ENCODE assay signal across 1 cellular context in the genomic region with DNA sequence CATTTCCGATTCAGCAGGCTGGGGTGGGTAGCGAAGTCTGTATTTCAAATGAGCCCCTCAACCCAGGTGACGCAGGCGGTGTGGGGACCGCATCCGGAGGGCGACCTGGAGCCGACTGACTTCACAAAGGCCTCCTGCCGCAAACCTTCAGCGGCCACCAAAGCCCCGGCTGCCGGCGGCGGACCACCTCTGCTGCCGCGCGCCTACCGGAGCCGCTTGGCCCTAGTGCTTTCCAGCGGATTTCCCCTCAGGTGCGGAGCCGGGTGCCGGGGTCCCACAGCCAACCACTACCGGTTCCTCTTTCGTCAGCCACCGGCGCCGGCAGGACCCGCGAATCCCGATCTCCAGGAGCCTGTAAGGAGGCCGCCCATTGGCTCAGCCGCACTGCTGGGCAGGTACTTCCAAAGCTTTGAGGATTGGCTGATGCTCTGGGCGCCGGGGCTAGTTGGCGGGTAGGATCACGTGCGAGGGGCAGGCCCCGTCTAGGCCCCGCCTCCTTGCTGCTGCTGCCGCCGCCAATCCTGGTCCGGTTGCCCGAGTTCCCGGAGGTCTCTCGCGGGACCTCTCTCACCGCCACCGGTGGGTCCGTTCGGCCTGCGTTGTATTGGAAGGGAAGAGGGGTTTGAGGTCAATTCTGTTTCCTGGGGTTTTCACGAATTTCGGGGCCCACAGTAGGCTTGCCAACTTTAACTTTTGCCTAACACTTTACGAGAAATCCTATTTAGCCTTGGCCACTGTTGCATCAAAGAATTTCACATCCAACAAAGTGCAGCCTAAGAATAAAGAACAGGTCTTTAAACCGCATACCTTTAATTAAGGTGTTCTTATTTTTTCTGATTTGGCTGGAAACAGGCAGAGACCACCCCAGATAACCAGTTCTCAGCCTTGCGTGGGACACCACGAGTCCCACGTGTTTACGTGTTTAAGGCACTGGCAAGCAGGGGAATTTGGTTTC.
TF ChIP-seq lines count a peak whose summit lies in the region.

A gene (plus strand): TSS at position 494 of the 955 bp plus-strand sequence. CDS start 5,732 bp downstream, outside the sequence.

TF ChIP-seq in H1, 55 proteins besides CTCF, POLR2A, EP300 and RAD21 (continues in another document):
- TF ChIP-seq TEAD4 (IDR thresholded peaks at IDR 0.05; ENCODE audit: low read depth, low read length) (no peak), SAP30 (IDR thresholded peaks at IDR 0.05; ENCODE audit: insufficient read depth, insufficient replicate concordance, low read length) (no peak), BRCA1 (IDR thresholded peaks at IDR 0.05; ENCODE audit: low read depth, low read length) (peak; percentile 79), CBX5 (IDR thresholded peaks at IDR 0.05; ENCODE audit: low read depth, low read length) (no peak), KDM1A (IDR thresholded peaks at IDR 0.05; ENCODE audit: borderline replicate concordance, low read length) (no peak), NRF1 (IDR thresholded peaks at IDR 0.05; ENCODE audit: low read depth, low read length) (no peak), SP2 (IDR thresholded peaks at IDR 0.05; ENCODE audit: low read length) (0 out of 2 replicates have a peak, but pooled peaks have one; percentile 16), TBP (IDR thresholded peaks at IDR 0.05; ENCODE audit: low read depth, low read length) (peak; percentile 91), MAFK (IDR thresholded peaks at IDR 0.05; ENCODE audit: low read depth, low read length) (no peak), HDAC6 (IDR thresholded peaks at IDR 0.05; ENCODE audit: low read depth, low read length) (no peak), CHD2 (IDR thresholded peaks at IDR 0.05; ENCODE audit: low read length) (peak; percentile 95), BCL11A (IDR thresholded peaks at IDR 0.05; ENCODE audit: low read depth in 2 of 2, low read length in 2 of 2) (no peak), YY1 (IDR thresholded peaks at IDR 0.05; ENCODE audit: low read depth, low read length) (0 out of 2 replicates have a peak, but pooled peaks have one; percentile 26), FOSL1 (IDR thresholded peaks at IDR 0.05; ENCODE audit: insufficient read depth, low read depth, low read length) (no peak), TCF12 (IDR thresholded peaks at IDR 0.05; ENCODE audit: low read depth, low read length) (no peak), GTF2F1 (IDR thresholded peaks at IDR 0.05; ENCODE audit: borderline replicate concordance, low read depth, low read length) (no peak), SIRT6 (IDR thresholded peaks at IDR 0.05; ENCODE audit: low read length) (no peak), RXRA (IDR thresholded peaks at IDR 0.05; ENCODE audit: insufficient read depth, low read depth, low read length) (no peak), KDM5A (IDR thresholded peaks at IDR 0.05; ENCODE audit: low read length) (peak; percentile 75), CEBPB (IDR thresholded peaks at IDR 0.05; ENCODE audit: low read depth, low read length) (no peak), SP1 (IDR thresholded peaks at IDR 0.05; ENCODE audit: low read depth, low read length) (peak; percentile 91), CREB1 (IDR thresholded peaks at IDR 0.05) (peak; percentile 89), CTBP2 (IDR thresholded peaks at IDR 0.05; ENCODE audit: borderline replicate concordance, insufficient read depth, insufficient read length, low read length) (no peak), CHD1 (IDR thresholded peaks at IDR 0.05; ENCODE audit: low read depth, low read length) (no peak), ASH2L (IDR thresholded peaks at IDR 0.05; ENCODE audit: low read length) (peak; percentile 83), RBBP5 (IDR thresholded peaks at IDR 0.05; ENCODE audit: borderline replicate concordance, low read depth, low read length) (peak; percentile 84; the same call in 1 of the 2 replicates), TAF1 (IDR thresholded peaks at IDR 0.05; ENCODE audit: low read depth, low read length) (peak; percentile 96), EZH2 (IDR thresholded peaks at IDR 0.05; ENCODE audit: low read depth, low read length, severe bottlenecking) (no peak), NANOG (IDR thresholded peaks at IDR 0.05; ENCODE audit: insufficient read depth, low read depth, low read length, poor library complexity, severe bottlenecking) (no peak), POU5F1 (IDR thresholded peaks at IDR 0.05; ENCODE audit: low read depth, low read length) (no peak), KDM4A (IDR thresholded peaks at IDR 0.05; ENCODE audit: low read depth, low read length, severe bottlenecking) (peak; percentile 58), GABPA (IDR thresholded peaks at IDR 0.05; ENCODE audit: borderline replicate concordance, insufficient read depth, low read length) (peak; percentile 59; the same call in 1 of the 2 replicates), CBX8 (IDR thresholded peaks at IDR 0.05; ENCODE audit: borderline replicate concordance, low read depth, low read length) (no peak), JUND (IDR thresholded peaks at IDR 0.05; ENCODE audit: low read length) (no peak), JUN (IDR thresholded peaks at IDR 0.05; ENCODE audit: low read depth, low read length) (no peak), RNF2 (IDR thresholded peaks at IDR 0.05; ENCODE audit: borderline replicate concordance, low read depth, low read length, missing control alignments, poor library complexity, severe bottlenecking) (no peak), TAF7 (optimal IDR thresholded peaks at IDR 0.05; ENCODE audit: borderline replicate concordance, low read depth, low read length) (peak; percentile 91), BACH1 (IDR thresholded peaks at IDR 0.05; ENCODE audit: low read length) (no peak), RFX5 (IDR thresholded peaks at IDR 0.05; ENCODE audit: borderline replicate concordance, low read depth, low read length) (no peak), POLR2AphosphoS5 (IDR thresholded peaks at IDR 0.05; ENCODE audit: low read depth, low read length) (peak; percentile 78), HDAC2 (IDR thresholded peaks at IDR 0.05; ENCODE audit: borderline replicate concordance in 1 of 2, low read depth in 2 of 2, low read length in 2 of 2) (0 out of 4 replicates have a peak, but pooled peaks of 1 of the 2 experiments have one; percentile 36), SIN3A (conservative IDR thresholded peaks at IDR 0.05 in 1 of 2, IDR thresholded peaks at IDR 0.05 in 1 of 2; ENCODE audit: low read depth in 1 of 2, low read length in 2 of 2) (no peak), PHF8 (conservative IDR thresholded peaks at IDR 0.05; ENCODE audit: low read depth, low read length) (peak; percentile 96), SIX5 (IDR thresholded peaks at IDR 0.05; ENCODE audit: low read depth, low read length) (no peak), SUZ12 (IDR thresholded peaks at IDR 0.05; ENCODE audit: low read length) (no peak), SP4 (IDR thresholded peaks at IDR 0.05; ENCODE audit: low read length) (peak; percentile 77), ZNF274 (IDR thresholded peaks at IDR 0.05; ENCODE audit: borderline replicate concordance, extremely low read depth, low read length) (no peak)
- TF ChIP-seq, protein P1, sequence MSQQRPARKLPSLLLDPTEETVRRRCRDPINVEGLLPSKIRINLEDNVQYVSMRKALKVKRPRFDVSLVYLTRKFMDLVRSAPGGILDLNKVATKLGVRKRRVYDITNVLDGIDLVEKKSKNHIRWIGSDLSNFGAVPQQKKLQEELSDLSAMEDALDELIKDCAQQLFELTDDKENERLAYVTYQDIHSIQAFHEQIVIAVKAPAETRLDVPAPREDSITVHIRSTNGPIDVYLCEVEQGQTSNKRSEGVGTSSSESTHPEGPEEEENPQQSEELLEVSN (IDR thresholded peaks at IDR 0.05): peak; percentile 10; the same call in 1 of the 2 replicates
- TF ChIP-seq, protein P2, sequence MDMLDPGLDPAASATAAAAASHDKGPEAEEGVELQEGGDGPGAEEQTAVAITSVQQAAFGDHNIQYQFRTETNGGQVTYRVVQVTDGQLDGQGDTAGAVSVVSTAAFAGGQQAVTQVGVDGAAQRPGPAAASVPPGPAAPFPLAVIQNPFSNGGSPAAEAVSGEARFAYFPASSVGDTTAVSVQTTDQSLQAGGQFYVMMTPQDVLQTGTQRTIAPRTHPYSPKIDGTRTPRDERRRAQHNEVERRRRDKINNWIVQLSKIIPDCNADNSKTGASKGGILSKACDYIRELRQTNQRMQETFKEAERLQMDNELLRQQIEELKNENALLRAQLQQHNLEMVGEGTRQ (IDR thresholded peaks at IDR 0.05; ENCODE audit: low read length): peak; percentile 88
- TF ChIP-seq, protein P3, sequence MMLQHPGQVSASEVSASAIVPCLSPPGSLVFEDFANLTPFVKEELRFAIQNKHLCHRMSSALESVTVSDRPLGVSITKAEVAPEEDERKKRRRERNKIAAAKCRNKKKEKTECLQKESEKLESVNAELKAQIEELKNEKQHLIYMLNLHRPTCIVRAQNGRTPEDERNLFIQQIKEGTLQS (IDR thresholded peaks at IDR 0.05; ENCODE audit: insufficient read depth, low read depth, low read length): no peak
- TF ChIP-seq, protein P4, sequence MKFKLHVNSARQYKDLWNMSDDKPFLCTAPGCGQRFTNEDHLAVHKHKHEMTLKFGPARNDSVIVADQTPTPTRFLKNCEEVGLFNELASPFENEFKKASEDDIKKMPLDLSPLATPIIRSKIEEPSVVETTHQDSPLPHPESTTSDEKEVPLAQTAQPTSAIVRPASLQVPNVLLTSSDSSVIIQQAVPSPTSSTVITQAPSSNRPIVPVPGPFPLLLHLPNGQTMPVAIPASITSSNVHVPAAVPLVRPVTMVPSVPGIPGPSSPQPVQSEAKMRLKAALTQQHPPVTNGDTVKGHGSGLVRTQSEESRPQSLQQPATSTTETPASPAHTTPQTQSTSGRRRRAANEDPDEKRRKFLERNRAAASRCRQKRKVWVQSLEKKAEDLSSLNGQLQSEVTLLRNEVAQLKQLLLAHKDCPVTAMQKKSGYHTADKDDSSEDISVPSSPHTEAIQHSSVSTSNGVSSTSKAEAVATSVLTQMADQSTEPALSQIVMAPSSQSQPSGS (IDR thresholded peaks at IDR 0.05; ENCODE audit: low read length): peak; percentile 21; the same call in 1 of the 2 replicates
- TF ChIP-seq, protein P5, sequence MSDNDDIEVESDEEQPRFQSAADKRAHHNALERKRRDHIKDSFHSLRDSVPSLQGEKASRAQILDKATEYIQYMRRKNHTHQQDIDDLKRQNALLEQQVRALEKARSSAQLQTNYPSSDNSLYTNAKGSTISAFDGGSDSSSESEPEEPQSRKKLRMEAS (IDR thresholded peaks at IDR 0.05): 0 out of 2 replicates have a peak, but pooled peaks have one; percentile 6
- TF ChIP-seq, protein P6, sequence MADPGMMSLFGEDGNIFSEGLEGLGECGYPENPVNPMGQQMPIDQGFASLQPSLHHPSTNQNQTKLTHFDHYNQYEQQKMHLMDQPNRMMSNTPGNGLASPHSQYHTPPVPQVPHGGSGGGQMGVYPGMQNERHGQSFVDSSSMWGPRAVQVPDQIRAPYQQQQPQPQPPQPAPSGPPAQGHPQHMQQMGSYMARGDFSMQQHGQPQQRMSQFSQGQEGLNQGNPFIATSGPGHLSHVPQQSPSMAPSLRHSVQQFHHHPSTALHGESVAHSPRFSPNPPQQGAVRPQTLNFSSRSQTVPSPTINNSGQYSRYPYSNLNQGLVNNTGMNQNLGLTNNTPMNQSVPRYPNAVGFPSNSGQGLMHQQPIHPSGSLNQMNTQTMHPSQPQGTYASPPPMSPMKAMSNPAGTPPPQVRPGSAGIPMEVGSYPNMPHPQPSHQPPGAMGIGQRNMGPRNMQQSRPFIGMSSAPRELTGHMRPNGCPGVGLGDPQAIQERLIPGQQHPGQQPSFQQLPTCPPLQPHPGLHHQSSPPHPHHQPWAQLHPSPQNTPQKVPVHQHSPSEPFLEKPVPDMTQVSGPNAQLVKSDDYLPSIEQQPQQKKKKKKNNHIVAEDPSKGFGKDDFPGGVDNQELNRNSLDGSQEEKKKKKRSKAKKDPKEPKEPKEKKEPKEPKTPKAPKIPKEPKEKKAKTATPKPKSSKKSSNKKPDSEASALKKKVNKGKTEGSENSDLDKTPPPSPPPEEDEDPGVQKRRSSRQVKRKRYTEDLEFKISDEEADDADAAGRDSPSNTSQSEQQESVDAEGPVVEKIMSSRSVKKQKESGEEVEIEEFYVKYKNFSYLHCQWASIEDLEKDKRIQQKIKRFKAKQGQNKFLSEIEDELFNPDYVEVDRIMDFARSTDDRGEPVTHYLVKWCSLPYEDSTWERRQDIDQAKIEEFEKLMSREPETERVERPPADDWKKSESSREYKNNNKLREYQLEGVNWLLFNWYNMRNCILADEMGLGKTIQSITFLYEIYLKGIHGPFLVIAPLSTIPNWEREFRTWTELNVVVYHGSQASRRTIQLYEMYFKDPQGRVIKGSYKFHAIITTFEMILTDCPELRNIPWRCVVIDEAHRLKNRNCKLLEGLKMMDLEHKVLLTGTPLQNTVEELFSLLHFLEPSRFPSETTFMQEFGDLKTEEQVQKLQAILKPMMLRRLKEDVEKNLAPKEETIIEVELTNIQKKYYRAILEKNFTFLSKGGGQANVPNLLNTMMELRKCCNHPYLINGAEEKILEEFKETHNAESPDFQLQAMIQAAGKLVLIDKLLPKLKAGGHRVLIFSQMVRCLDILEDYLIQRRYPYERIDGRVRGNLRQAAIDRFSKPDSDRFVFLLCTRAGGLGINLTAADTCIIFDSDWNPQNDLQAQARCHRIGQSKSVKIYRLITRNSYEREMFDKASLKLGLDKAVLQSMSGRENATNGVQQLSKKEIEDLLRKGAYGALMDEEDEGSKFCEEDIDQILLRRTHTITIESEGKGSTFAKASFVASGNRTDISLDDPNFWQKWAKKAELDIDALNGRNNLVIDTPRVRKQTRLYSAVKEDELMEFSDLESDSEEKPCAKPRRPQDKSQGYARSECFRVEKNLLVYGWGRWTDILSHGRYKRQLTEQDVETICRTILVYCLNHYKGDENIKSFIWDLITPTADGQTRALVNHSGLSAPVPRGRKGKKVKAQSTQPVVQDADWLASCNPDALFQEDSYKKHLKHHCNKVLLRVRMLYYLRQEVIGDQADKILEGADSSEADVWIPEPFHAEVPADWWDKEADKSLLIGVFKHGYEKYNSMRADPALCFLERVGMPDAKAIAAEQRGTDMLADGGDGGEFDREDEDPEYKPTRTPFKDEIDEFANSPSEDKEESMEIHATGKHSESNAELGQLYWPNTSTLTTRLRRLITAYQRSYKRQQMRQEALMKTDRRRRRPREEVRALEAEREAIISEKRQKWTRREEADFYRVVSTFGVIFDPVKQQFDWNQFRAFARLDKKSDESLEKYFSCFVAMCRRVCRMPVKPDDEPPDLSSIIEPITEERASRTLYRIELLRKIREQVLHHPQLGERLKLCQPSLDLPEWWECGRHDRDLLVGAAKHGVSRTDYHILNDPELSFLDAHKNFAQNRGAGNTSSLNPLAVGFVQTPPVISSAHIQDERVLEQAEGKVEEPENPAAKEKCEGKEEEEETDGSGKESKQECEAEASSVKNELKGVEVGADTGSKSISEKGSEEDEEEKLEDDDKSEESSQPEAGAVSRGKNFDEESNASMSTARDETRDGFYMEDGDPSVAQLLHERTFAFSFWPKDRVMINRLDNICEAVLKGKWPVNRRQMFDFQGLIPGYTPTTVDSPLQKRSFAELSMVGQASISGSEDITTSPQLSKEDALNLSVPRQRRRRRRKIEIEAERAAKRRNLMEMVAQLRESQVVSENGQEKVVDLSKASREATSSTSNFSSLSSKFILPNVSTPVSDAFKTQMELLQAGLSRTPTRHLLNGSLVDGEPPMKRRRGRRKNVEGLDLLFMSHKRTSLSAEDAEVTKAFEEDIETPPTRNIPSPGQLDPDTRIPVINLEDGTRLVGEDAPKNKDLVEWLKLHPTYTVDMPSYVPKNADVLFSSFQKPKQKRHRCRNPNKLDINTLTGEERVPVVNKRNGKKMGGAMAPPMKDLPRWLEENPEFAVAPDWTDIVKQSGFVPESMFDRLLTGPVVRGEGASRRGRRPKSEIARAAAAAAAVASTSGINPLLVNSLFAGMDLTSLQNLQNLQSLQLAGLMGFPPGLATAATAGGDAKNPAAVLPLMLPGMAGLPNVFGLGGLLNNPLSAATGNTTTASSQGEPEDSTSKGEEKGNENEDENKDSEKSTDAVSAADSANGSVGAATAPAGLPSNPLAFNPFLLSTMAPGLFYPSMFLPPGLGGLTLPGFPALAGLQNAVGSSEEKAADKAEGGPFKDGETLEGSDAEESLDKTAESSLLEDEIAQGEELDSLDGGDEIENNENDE (IDR thresholded peaks at IDR 0.05; ENCODE audit: insufficient replicate concordance, low read length): no peak
